8 cellular contexts compared by ENCODE assay signal in the genomic region with DNA sequence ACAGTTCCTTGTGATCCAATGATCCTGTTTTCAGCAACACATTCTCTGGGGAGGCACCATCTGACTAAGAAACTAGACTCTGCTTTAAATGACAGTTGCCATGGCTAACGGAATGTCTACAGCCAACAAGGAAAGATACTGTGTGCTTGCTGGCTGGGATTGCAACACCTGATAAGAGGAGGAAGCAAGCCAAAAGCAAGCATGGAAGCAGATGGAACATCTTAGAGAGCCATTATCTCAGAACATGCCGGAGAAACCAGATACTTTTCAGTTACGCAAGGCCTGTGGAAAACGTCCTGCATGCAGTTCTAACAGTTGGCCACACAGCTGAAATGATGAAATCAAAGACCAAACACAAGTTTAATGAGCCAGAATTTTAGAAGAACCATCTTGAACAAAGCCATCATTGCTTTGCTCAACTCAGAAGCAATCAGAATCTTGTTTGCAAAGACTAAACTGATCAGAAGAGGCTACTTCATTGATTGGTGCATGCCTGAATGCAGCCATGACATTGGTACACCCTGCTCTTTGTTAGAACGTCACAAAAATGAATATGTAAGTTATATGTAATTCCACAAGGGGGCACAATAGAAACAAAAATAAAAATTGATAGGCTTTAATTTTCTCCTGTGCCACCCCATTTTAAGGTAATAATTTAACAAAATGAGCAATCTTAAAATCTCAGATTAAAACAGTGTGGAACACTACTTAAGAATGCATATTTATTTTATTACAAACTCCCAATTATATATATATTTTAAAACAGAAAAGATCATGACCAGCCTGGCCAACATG. TPM values are rescaled to one million over a fixed set of nuclear protein-coding genes. Genes with fewer than 3 reads are reported as not detected.
A peak's percentile ranks its signal among the peaks of the same experiment; 100 is the strongest.
DNase-seq lines count a peak whose midpoint lies in the region; ATAC-seq and TF ChIP-seq lines count a peak whose summit lies in the region.

No MANE protein-coding gene starts in this region.

- CTCF ChIA-PET in activated CD8-positive, alpha-beta T cell treated with anti-CD3 and anti-CD28 coated beads for 36 hours (lab: Charles Lee) = interaction anchor here (0.9 to 4.5 kb wide), 16 partner anchors 9 to 152 kb away, joined by 3 to 60 read pairs (median 4); partner anchors contain the start of gene PPP4R2

- peaks cover 0 to 2% (median 0%) of the 10 kb centered on the region in 7 donors for H3K9me3 Mint-ChIP-seq in CD4-positive, CD25-positive, alpha-beta regulatory T cell
- H3K9me3 Mint-ChIP-seq in activated CD8-positive, alpha-beta T cell treated with anti-CD3 and anti-CD28 coated beads for 36 hours = no peaks in the 10 kb centered on the region

- POLR2A ChIA-PET in activated CD8-positive, alpha-beta T cell treated with anti-CD3 and anti-CD28 coated beads for 36 hours (lab: Charles Lee) = no interaction called here

- WGBS in ovary, 3 donors = 3 to 9% (median 9%) methylated on average over 5 of the region's 5 CpGs

- no peak overlapping the region for H3K4me3 Mint-ChIP-seq in CD4-positive, CD25-positive, alpha-beta regulatory T cell
- H3K4me3 Mint-ChIP-seq in activated CD8-positive, alpha-beta T cell treated with anti-CD3 and anti-CD28 coated beads for 36 hours = no peak overlapping the region

- H3K27ac Mint-ChIP-seq in CD4-positive, CD25-positive, alpha-beta regulatory T cell = no peak overlapping the region
- no peak overlapping the region for H3K27ac Mint-ChIP-seq in activated CD8-positive, alpha-beta T cell treated with anti-CD3 and anti-CD28 coated beads for 36 hours

- no peaks in the 10 kb centered on the region for H3K36me3 ChIP-seq in CD4-positive, CD25-positive, alpha-beta regulatory T cell (ENCODE audit: control insufficient read depth, insufficient read depth, low read length)
- H3K36me3 ChIP-seq in ovary = no peaks in the 10 kb centered on the region

- TF ChIP-seq CTCF in activated CD8-positive, alpha-beta T cell treated with anti-CD3 and anti-CD28 coated beads for 36 hours (IDR thresholded peaks at IDR 0.05) = peak; percentile 67
- peak; percentile 24 to 97 (median 90) for TF ChIP-seq CTCF in ovary (IDR thresholded peaks at IDR 0.05)

- intact Hi-C loops in activated CD8-positive, alpha-beta T cell treated with anti-CD3 and anti-CD28 coated beads for 36 hours (cut with micrococcal nuclease) = loop anchor here (1.0 kb wide), 1 partner anchor 118 kb away; no protein-coding TSS in a partner anchor
- intact Hi-C loops in ovary (cut with DNase I) = loop anchor here in 2 of 4 donors (5.0 to 10.0 kb wide), 2 partner anchors 51 to 116 kb away; partner anchors contain the start of gene GXYLT2 (in 1 of the 2)

- H3K4me1 ChIP-seq in CD4-positive, CD25-positive, alpha-beta regulatory T cell (ENCODE audit: control insufficient read depth, insufficient read depth, low read length, poor library complexity, severe bottlenecking) = no peaks in the 10 kb centered on the region
- H3K4me1 ChIP-seq in ovary (ENCODE audit: insufficient read depth) = peaks cover 3% of the 10 kb centered on the region

- H3K4me1 Mint-ChIP-seq in CD4-positive, CD25-positive, alpha-beta regulatory T cell = peaks cover 0 to 1% (median 0%) of the 10 kb centered on the region in 4 donors
- H3K4me1 Mint-ChIP-seq in activated CD8-positive, alpha-beta T cell treated with anti-CD3 and anti-CD28 coated beads for 36 hours (ENCODE audit: low read depth) = no peaks in the 10 kb centered on the region

- peaks cover 14% of the 10 kb centered on the region for H3K27me3 ChIP-seq in CD4-positive, CD25-positive, alpha-beta regulatory T cell (ENCODE audit: control insufficient read depth, insufficient read depth, low read length)
- H3K27me3 ChIP-seq in ovary = no peaks in the 10 kb centered on the region

- peak; percentile 92 for TF ChIP-seq EP300 in ovary (IDR thresholded peaks at IDR 0.05)

- H3K36me3 Mint-ChIP-seq in CD4-positive, CD25-positive, alpha-beta regulatory T cell = no peaks in the 10 kb centered on the region
- no peaks in the 10 kb centered on the region for H3K36me3 Mint-ChIP-seq in activated CD8-positive, alpha-beta T cell treated with anti-CD3 and anti-CD28 coated beads for 36 hours (ENCODE audit: low read depth)

- no peak for TF ChIP-seq POLR2A in GM18505 (IDR thresholded peaks at IDR 0.05; ENCODE audit: borderline replicate concordance, extremely low read depth, insufficient read depth, insufficient read length)
- TF ChIP-seq POLR2A in ovary (IDR thresholded peaks at IDR 0.05) = no peak

- no peaks in the 10 kb centered on the region for H3K9me3 ChIP-seq in CD4-positive, CD25-positive, alpha-beta regulatory T cell (ENCODE audit: control insufficient read depth in 2 of 2, low read length in 2 of 2)
- no peaks in the 10 kb centered on the region for H3K9me3 ChIP-seq in ovary

- H3K4me3 ChIP-seq in CD4-positive, CD25-positive, alpha-beta regulatory T cell (ENCODE audit: low read depth, low read length) = no peak overlapping the region
- H3K4me3 ChIP-seq in ovary = no peak overlapping the region

- peak; percentile 12 to 75 (median 64) for DNase-seq in CD4-positive, CD25-positive, alpha-beta regulatory T cell
- DNase-seq in NCI-H2227 treated with DMSO at 0.1 percent for 48 hours (lab: John Stamatoyannopoulos, UW) = peak; percentile 52
- peak; percentile 38 for DNase-seq in activated CD8-positive, alpha-beta T cell treated with anti-CD3 and anti-CD28 coated beads for 36 hours
- peak; percentile 59 for DNase-seq in germinal center (ENCODE audit: low spot score)
- peak; percentile 57 to 91 (median 73) for DNase-seq in ovary
- no peak for DNase-seq in mesenteric fat pad (ENCODE audit: low spot score)

- peaks cover 45% of the 10 kb centered on the region for H3K27me3 Mint-ChIP-seq in CD4-positive, CD25-positive, alpha-beta regulatory T cell
- no peaks in the 10 kb centered on the region for H3K27me3 Mint-ChIP-seq in activated CD8-positive, alpha-beta T cell treated with anti-CD3 and anti-CD28 coated beads for 36 hours

- H3K27ac ChIP-seq in CD4-positive, CD25-positive, alpha-beta regulatory T cell (ENCODE audit: insufficient read depth, low read length, poor library complexity, severe bottlenecking) = no peak overlapping the region
- peak overlapping the region in 1 of 2 donors; percentile 80 for H3K27ac ChIP-seq in ovary

- peak; percentile 85 to 87 for ATAC-seq in CD4-positive, CD25-positive, alpha-beta regulatory T cell (ENCODE audit: low read depth in 2 of 2)
- ATAC-seq in GM18505 (IDR thresholded peaks at IDR 0.05; ENCODE audit: unreplicated experiment) = peak; percentile 66
- peak; percentile 91 for ATAC-seq in HG02884 (IDR thresholded peaks at IDR 0.05; ENCODE audit: unreplicated experiment)
- ATAC-seq in activated CD8-positive, alpha-beta T cell treated with anti-CD3 and anti-CD28 coated beads for 36 hours = peak; percentile 97

RNA-seq across cellular contexts. Expression of gene GXYLT2, which starts 50.8 kb away (rescaled TPM):
- total RNA-seq in CD4-positive, CD25-positive, alpha-beta regulatory T cell = 0.25 TPM
- polyA plus RNA-seq in CD4-positive, CD25-positive, alpha-beta regulatory T cell = under 1 TPM in 3 of 4 donors, not detected in 1; 0.06 to 0.14 (median 0.06) TPM
- under 1 TPM; 0.11 to 0.92 TPM for total RNA-seq in activated CD8-positive, alpha-beta T cell treated with anti-CD3 and anti-CD28 coated beads for 36 hours
- total RNA-seq in ovary = 10 to 100 TPM; 28.0 to 86.0 (median 47.0) TPM
- 10 to 100 TPM in 1 of 2 donors, 1 to 10 TPM in 1; 9.4 to 34.9 TPM for polyA plus RNA-seq in ovary
- total RNA-seq in mesenteric fat pad = 8.4 TPM

RNA-seq across cellular contexts. Expression of gene PPP4R2, which starts 57.9 kb away (rescaled TPM):
- 98.4 TPM for total RNA-seq in CD4-positive, CD25-positive, alpha-beta regulatory T cell
- 10 to 100 TPM; 39.1 to 65.6 (median 51.7) TPM for polyA plus RNA-seq in CD4-positive, CD25-positive, alpha-beta regulatory T cell
- total RNA-seq in activated CD8-positive, alpha-beta T cell treated with anti-CD3 and anti-CD28 coated beads for 36 hours = 10 to 100 TPM; 85.5 to 88.6 TPM
- 10 to 100 TPM; 57.5 to 95.1 (median 81.6) TPM for total RNA-seq in ovary
- 10 to 100 TPM; 19.2 to 20.5 TPM for polyA plus RNA-seq in ovary
- total RNA-seq in mesenteric fat pad = 82.1 TPM
